In genomic region chr16:31007684-31008083, GRCh38 we compare ENCODE assay signal across 23 cellular contexts.
"Had no signal": no experiment of that assay in that cellular context is flagged by ENCODE, and none has a peak within 500 bp of the region (broad histone marks: within the 10 kb centered on the region; RNA-seq: fewer than 3 reads in every experiment).

No MANE protein-coding gene starts in this region.

- H3K27me3 ChIP-seq: vagina had no signal

- H3K27ac ChIP-seq: brain microvascular endothelial cell, hepatocyte, spleen, thoracic aorta, vagina had no signal

- H3K4me2 ChIP-seq: hepatocyte had no signal

- ATAC-seq: activated naive CD4-positive, alpha-beta T cell treated with anti-CD3 and anti-CD28 coated beads, Interleukin-2, amount 50 U/mL, for 72 hours; left lobe of liver; naive thymus-derived CD4-positive, alpha-beta T cell; T-helper 17 cell had no signal

- H3K9me3 Mint-ChIP-seq: activated CD4-positive, alpha-beta memory T cell treated with anti-CD3 and anti-CD28 coated beads for 36 hours; activated naive CD4-positive, alpha-beta T cell treated with anti-CD3 and anti-CD28 coated beads, Interleukin-2, amount 50 U/mL, for 72 hours; dendritic cell treated with granulocyte-macrophage colony-stimulating factor and Interleukin-4, amounts not matched to agents 40 ng/mL and 50 ng/mL, for 4 days; naive thymus-derived CD4-positive, alpha-beta T cell; neural crest cell; type B pancreatic cell had no signal

- H3K4me3 ChIP-seq: hepatocyte, lung, spleen, thoracic aorta, vagina had no signal

- H3K36me3 Mint-ChIP-seq: activated CD4-positive, alpha-beta memory T cell treated with anti-CD3 and anti-CD28 coated beads for 36 hours; activated naive CD4-positive, alpha-beta T cell treated with anti-CD3 and anti-CD28 coated beads, Interleukin-2, amount 50 U/mL, for 72 hours; immature natural killer cell; naive thymus-derived CD4-positive, alpha-beta T cell; type B pancreatic cell had no signal

- H3K27ac Mint-ChIP-seq: activated CD4-positive, alpha-beta memory T cell treated with anti-CD3 and anti-CD28 coated beads for 36 hours; activated naive CD4-positive, alpha-beta T cell treated with anti-CD3 and anti-CD28 coated beads, Interleukin-2, amount 50 U/mL, for 72 hours; dendritic cell treated with granulocyte-macrophage colony-stimulating factor and Interleukin-4, amounts not matched to agents 40 ng/mL and 50 ng/mL, for 4 days; immature natural killer cell; type B pancreatic cell had no signal

- H3K4me3 Mint-ChIP-seq: activated CD4-positive, alpha-beta memory T cell treated with anti-CD3 and anti-CD28 coated beads for 36 hours; dendritic cell treated with granulocyte-macrophage colony-stimulating factor and Interleukin-4, amounts not matched to agents 40 ng/mL and 50 ng/mL, for 4 days; immature natural killer cell; neural crest cell; T-helper 17 cell; type B pancreatic cell had no signal

- H3K36me3 ChIP-seq: brain microvascular endothelial cell, spleen, thoracic aorta, vagina had no signal

- DNase-seq: activated CD4-positive, alpha-beta memory T cell treated with anti-CD3 and anti-CD28 coated beads for 36 hours; activated CD4-positive, alpha-beta T cell treated with anti-CD3 and anti-CD28 coated beads for 48 hours; activated CD4-positive, CD25-positive, alpha-beta regulatory T cell; activated effector memory CD4-positive, alpha-beta T cell treated with anti-CD3 and anti-CD28 coated beads, Interleukin-2, amount 50 U/mL, for 16 hours; aorta; effector CD4-positive, alpha-beta T cell; erythroblast; immature natural killer cell; naive thymus-derived CD4-positive, alpha-beta T cell; spleen; stimulated activated CD4-positive, alpha-beta T cell treated with anti-CD3 and anti-CD28 coated beads, Interleukin-4, amount 100 ng/mL, for 1 hour; stimulated activated naive CD4-positive, alpha-beta T cell; T-helper 17 cell had no signal

- H3K9me3 ChIP-seq: spleen, thoracic aorta, vagina had no signal
